In the genomic region with DNA sequence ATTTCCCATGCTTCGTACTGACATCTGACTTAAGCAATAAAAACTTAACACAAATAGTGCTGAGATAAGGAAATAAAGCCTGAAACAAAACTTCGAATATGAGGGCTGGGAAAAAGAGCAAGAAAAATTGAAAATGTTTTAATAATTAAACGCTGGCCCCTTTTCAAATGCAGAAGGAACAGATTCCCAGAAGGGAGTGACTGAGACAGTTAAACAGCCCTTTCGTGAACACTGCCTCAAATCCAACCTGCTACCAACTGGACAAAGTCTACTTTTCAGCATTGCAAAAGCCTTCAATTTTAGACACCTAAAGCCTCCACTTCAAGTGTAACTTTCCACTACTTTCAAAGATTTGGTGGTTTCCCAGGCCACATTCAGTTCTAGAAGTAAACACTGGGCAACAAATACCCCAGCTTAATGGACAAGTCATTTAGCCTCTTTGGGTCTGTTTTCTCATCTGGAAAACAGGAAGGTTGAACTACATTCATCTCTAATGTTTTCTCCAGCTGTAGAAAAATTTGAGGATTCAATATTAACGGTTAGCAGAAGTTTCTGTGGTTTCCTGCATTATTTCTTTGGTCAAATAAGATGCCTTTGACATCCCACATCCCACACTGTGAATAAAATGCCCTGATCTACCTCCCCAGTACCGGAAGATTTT, we compare ENCODE assay signal across 8 cellular contexts. TPM values are rescaled to one million over a fixed set of nuclear protein-coding genes. Genes with fewer than 3 reads are reported as not detected.
DNase-seq lines count a peak whose midpoint lies in the region; ATAC-seq and TF ChIP-seq lines count a peak whose summit lies in the region.

No MANE protein-coding gene starts in this region.

- peak overlapping the region; percentile 78 for H3K4me2 ChIP-seq in KMS-11

- H3K9ac ChIP-seq in KMS-11, result peak overlapping the region; percentile 12; the same call in 1 of the 2 replicates

- ATAC-seq in GM18498 (IDR thresholded peaks at IDR 0.05; ENCODE audit: unreplicated experiment) (peak; percentile 24), psoas muscle (no peak), GM18519 (IDR thresholded peaks at IDR 0.05; ENCODE audit: low FRiP score, unreplicated experiment) (no peak), GM21576 (IDR thresholded peaks at IDR 0.05; ENCODE audit: unreplicated experiment) (no peak)

- no peaks in the 10 kb centered on the region for H3K79me2 ChIP-seq in KMS-11 (ENCODE audit: insufficient read depth, low read depth)

- TF ChIP-seq CTCF in KMS-11 (conservative IDR thresholded peaks at IDR 0.05; ENCODE audit: low read depth, low read length), result no peak
- TF ChIP-seq CTCF in psoas muscle (IDR thresholded peaks at IDR 0.05), result no peak
- no peak for TF ChIP-seq CTCF in A673 (conservative IDR thresholded peaks at IDR 0.05; ENCODE audit: low read depth, low read length)

- 44 to 60% (median 51%) methylated on average over 6 of the region's 6 CpGs for WGBS in psoas muscle, 3 donors

- peak overlapping the region; percentile 36 for H3K27ac ChIP-seq in KMS-11
- H3K27ac ChIP-seq in cingulate gyrus (ENCODE audit: low read depth, low read length), result peak overlapping the region; percentile 74
- H3K27ac ChIP-seq in psoas muscle, result peak overlapping the region; percentile 28
- no peak overlapping the region for H3K27ac ChIP-seq in A673 (ENCODE audit: low read depth, low read length, poor library complexity, severe bottlenecking)

- H3K4me1 ChIP-seq in KMS-11 (ENCODE audit: low read depth, poor library complexity, severe bottlenecking) (peaks cover 57% of the 10 kb centered on the region), psoas muscle (peaks cover 23% of the 10 kb centered on the region), A673 (ENCODE audit: insufficient read depth, low read length, poor library complexity, severe bottlenecking) (no peaks in the 10 kb centered on the region)

- POLR2A ChIA-PET in A673 (lab: Charles Lee; ENCODE audit: low non-redundant PET), result no interaction called here

- intact Hi-C loops in psoas muscle (cut with DNase I), result no loop called here
- intact Hi-C loops in A673 (cut with micrococcal nuclease; ENCODE audit: unreplicated experiment), result no loop called here

- H3K36me3 ChIP-seq in KMS-11 (ENCODE audit: insufficient read depth) (no peaks in the 10 kb centered on the region), psoas muscle (ENCODE audit: insufficient read depth in 1 of 2, low read depth in 1 of 2) (no peaks in the 10 kb centered on the region), A673 (ENCODE audit: insufficient read depth, low read length, poor library complexity, severe bottlenecking) (no peaks in the 10 kb centered on the region)

- DNase-seq in psoas muscle (no peak), putamen (ENCODE audit: low spot score) (no peak), A673 (ENCODE audit: low spot score) (no peak)

- H2AFZ ChIP-seq in KMS-11 (ENCODE audit: low read depth), result peak overlapping the region; percentile 20; the same call in 1 of the 2 replicates

- no peaks in the 10 kb centered on the region for H4K20me1 ChIP-seq in KMS-11 (ENCODE audit: insufficient read depth)

- CTCF ChIA-PET in A673 (lab: Charles Lee), result no interaction called here

- BruUV-seq in A673 (replicated peaks; lab: Mats Ljungman, UMichigan), result no TSS peak

- H3K9me3 ChIP-seq in psoas muscle (no peaks in the 10 kb centered on the region), A673 (ENCODE audit: low read depth, low read length, poor library complexity, severe bottlenecking) (no peaks in the 10 kb centered on the region)

- no peaks in the 10 kb centered on the region for H3K27me3 ChIP-seq in KMS-11 (ENCODE audit: insufficient read depth, low read depth)
- H3K27me3 ChIP-seq in psoas muscle (ENCODE audit: insufficient read depth in 3 of 3, low read length in 2 of 3), result no peaks in the 10 kb centered on the region
- H3K27me3 ChIP-seq in A673 (replicated peaks; ENCODE audit: insufficient read depth, low read depth, low read length, poor library complexity), result no peaks in the 10 kb centered on the region

- H3K4me3 ChIP-seq in KMS-11 (IDR thresholded peaks at IDR 0.05; ENCODE audit: insufficient read depth, low read depth, low read length) (no peak overlapping the region), psoas muscle (no peak overlapping the region), A673 (ENCODE audit: low read depth, low read length, poor library complexity, severe bottlenecking) (no peak overlapping the region)

RNA-seq across cellular contexts. Expression of a gene that starts 11.8 kb away (rescaled TPM):
- 10 to 100 TPM; 23.6 to 39.5 (median 31.1) TPM for total RNA-seq in psoas muscle
- 10 to 100 TPM in 1 of 3 donors, 1 to 10 TPM in 2; 7.0 to 19.1 (median 8.6) TPM for polyA plus RNA-seq in psoas muscle
- 9.7 and 10.5 TPM in 2 replicates for total RNA-seq in A673 (2021)
